1 cellular context compared by ENCODE assay signal in genomic region chr1:115545791-115546733, GRCh38.
TF ChIP-seq lines count a peak whose summit lies in the region.

No MANE protein-coding gene starts in this region.

TF ChIP-seq in SK-N-SH treated with all-trans-retinoic acid at 6 μM for 48 hours, 23 proteins besides CTCF, POLR2A, EP300 and RAD21 (continued from another document):
- TF ChIP-seq CREB5 (CRISPR knock-in tag; IDR thresholded peaks at IDR 0.05; ENCODE audit: low read depth) (peak; percentile 50; the same call in 1 of the 2 replicates), ZFP3 (CRISPR knock-in tag; IDR thresholded peaks at IDR 0.05) (0 out of 2 replicates have a peak, but pooled peaks have one; percentile 24)
